Comparison of ENCODE assay signal across 1 cellular context in genomic region chr17:81302861-81303326, GRCh38.
TF ChIP-seq lines count a peak whose summit lies in the region.

No MANE protein-coding gene starts in this region.

TF ChIP-seq in H1, 55 proteins besides CTCF, POLR2A, EP300 and RAD21:
- TF ChIP-seq CHD7 (IDR thresholded peaks at IDR 0.05; ENCODE audit: insufficient replicate concordance, low read length) (no peak), CHD2 (IDR thresholded peaks at IDR 0.05; ENCODE audit: low read length) (no peak), JUND (IDR thresholded peaks at IDR 0.05; ENCODE audit: low read length) (no peak), HDAC2 (IDR thresholded peaks at IDR 0.05; ENCODE audit: borderline replicate concordance in 1 of 2, low read depth in 2 of 2, low read length in 2 of 2) (no peak), JUN (IDR thresholded peaks at IDR 0.05; ENCODE audit: low read depth, low read length) (no peak), EGR1 (IDR thresholded peaks at IDR 0.05; ENCODE audit: borderline replicate concordance, low read depth, low read length) (no peak), BCL11A (IDR thresholded peaks at IDR 0.05; ENCODE audit: low read depth in 2 of 2, low read length in 2 of 2) (no peak), EZH2 (IDR thresholded peaks at IDR 0.05; ENCODE audit: low read depth, low read length, severe bottlenecking) (no peak)
